ENCODE assay signal across 9 cellular contexts in the genomic region with DNA sequence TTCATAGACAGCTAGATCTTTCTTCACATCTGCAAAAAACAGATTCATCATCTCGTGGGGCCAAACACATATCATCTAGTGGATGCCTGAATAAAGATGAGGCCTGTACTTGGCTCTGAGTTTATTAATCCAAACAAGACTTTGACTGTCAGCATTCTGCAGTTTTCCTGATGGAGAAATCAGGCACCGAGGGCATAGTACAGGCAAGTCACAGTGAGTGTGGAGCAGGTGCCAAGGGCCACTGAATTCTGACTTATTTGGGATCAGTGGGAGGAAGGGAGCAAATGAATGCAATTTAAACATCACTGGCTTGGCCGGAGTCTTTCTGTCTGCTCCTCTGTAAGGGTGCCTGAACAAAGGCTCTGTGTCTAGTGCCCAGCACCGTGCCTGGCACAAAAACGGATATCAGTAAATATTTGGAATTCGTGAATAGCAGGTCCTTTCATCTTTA. TPM values are rescaled to one million over a fixed set of nuclear protein-coding genes. Genes with fewer than 3 reads are reported as not detected.
DNase-seq lines count a peak whose midpoint lies in the region; ATAC-seq, FAIRE-seq and TF ChIP-seq lines count a peak whose summit lies in the region.
"Had no signal": no experiment of that assay in that cellular context is flagged by ENCODE, and none has a peak within 500 bp of the region (broad histone marks: within the 10 kb centered on the region; RNA-seq: fewer than 3 reads in every experiment).

No MANE protein-coding gene starts in this region.

- no peaks in the 10 kb centered on the region for H3K27me3 ChIP-seq in small intestine (ENCODE audit: control insufficient read depth in 2 of 2, insufficient read depth in 2 of 2, low read length in 2 of 2)

- peaks cover 4 to 8% of the 10 kb centered on the region in 2 donors for H3K4me1 ChIP-seq in small intestine (ENCODE audit: control insufficient read depth in 2 of 2, insufficient read depth in 1 of 2, low read depth in 1 of 2, low read length in 1 of 2)

- POLR2A ChIA-PET in activated CD8-positive, alpha-beta T cell treated with anti-CD3 and anti-CD28 coated beads, Interleukin-2, amount 10 ng/mL, durations not matched to agents 7 days and 5 days (lab: Charles Lee): interaction anchor here (1.0 kb wide), 1 partner anchor 122 kb away, joined by 3 read pairs; a partner anchor contains a TSS

- H3K4me3 Mint-ChIP-seq in HFFc6: peak overlapping the region; percentile 95
- peak overlapping the region; percentile 86 for H3K4me3 Mint-ChIP-seq in activated CD8-positive, alpha-beta T cell treated with anti-CD3 and anti-CD28 coated beads, Interleukin-2, amount 10 ng/mL, durations not matched to agents 7 days and 5 days

- H3K27me3 Mint-ChIP-seq in HFFc6 (ENCODE audit: insufficient read depth): peaks cover 2% of the 10 kb centered on the region; the same call in 1 of the 2 replicates
- H3K27me3 Mint-ChIP-seq in activated CD8-positive, alpha-beta T cell treated with anti-CD3 and anti-CD28 coated beads, Interleukin-2, amount 10 ng/mL, durations not matched to agents 7 days and 5 days (ENCODE audit: low read depth): no peaks in the 10 kb centered on the region

- no peak for TF ChIP-seq CTCF in HFFc6 (IDR thresholded peaks at IDR 0.05)

- peaks cover 6% of the 10 kb centered on the region; the same call in 1 of the 2 replicates for H3K36me3 Mint-ChIP-seq in HFFc6 (ENCODE audit: low read depth)
- peaks cover 11% of the 10 kb centered on the region for H3K36me3 Mint-ChIP-seq in activated CD8-positive, alpha-beta T cell treated with anti-CD3 and anti-CD28 coated beads, Interleukin-2, amount 10 ng/mL, durations not matched to agents 7 days and 5 days (ENCODE audit: low read depth)

- DNase-seq in HFFc6 (no peak), small intestine (peak; percentile 79), NK-92 (lab: John Stamatoyannopoulos, UW; ENCODE audit: unreplicated experiment) (no peak), NCI-H2227 (lab: John Stamatoyannopoulos, UW; ENCODE audit: unreplicated experiment) (no peak), RPMI8226 (no peak)
- no peak for DNase-seq in activated CD8-positive, alpha-beta T cell treated with anti-CD3 and anti-CD28 coated beads, Interleukin-2, amount 10 ng/mL, durations not matched to agents 7 days and 5 days

- WGBS in small intestine, 3 donors: 3 to 6% (median 3%) methylated on average over 6 of the region's 6 CpGs

- CTCF ChIA-PET in activated CD8-positive, alpha-beta T cell treated with anti-CD3 and anti-CD28 coated beads, Interleukin-2, amount 10 ng/mL, durations not matched to agents 7 days and 5 days (lab: Charles Lee): interaction anchor here (1.0 to 2.1 kb wide), 8 partner anchors 8 to 208 kb away, joined by 3 to 6 read pairs (median 4); a partner anchor contains a TSS

- FAIRE-seq in small intestine (lab: Jason Lieb, UNC): no peak
- FAIRE-seq: TTC549 had no signal

- peaks cover 53% of the 10 kb centered on the region for H3K4me1 Mint-ChIP-seq in HFFc6 (ENCODE audit: low read depth)
- H3K4me1 Mint-ChIP-seq in activated CD8-positive, alpha-beta T cell treated with anti-CD3 and anti-CD28 coated beads, Interleukin-2, amount 10 ng/mL, durations not matched to agents 7 days and 5 days (ENCODE audit: low read depth): peaks cover 49% of the 10 kb centered on the region

- H3K9me3 ChIP-seq in small intestine (ENCODE audit: control insufficient read depth, low read depth): no peaks in the 10 kb centered on the region

- H3K4me3 ChIP-seq in iPS-11a (ENCODE audit: low read depth, low read length): peak overlapping the region; percentile 90
- H3K4me3 ChIP-seq in small intestine (ENCODE audit: low read depth in 1 of 2, low read length in 2 of 2): peak overlapping the region; percentile 72 to 93

- H3K9me3 Mint-ChIP-seq in HFFc6: peaks cover 6% of the 10 kb centered on the region; the same call in 1 of the 2 replicates
- H3K9me3 Mint-ChIP-seq in activated CD8-positive, alpha-beta T cell treated with anti-CD3 and anti-CD28 coated beads, Interleukin-2, amount 10 ng/mL, durations not matched to agents 7 days and 5 days (ENCODE audit: insufficient read depth): peaks cover 3% of the 10 kb centered on the region

- peak overlapping the region; percentile 98 for H3K27ac Mint-ChIP-seq in HFFc6
- peak overlapping the region; percentile 92 for H3K27ac Mint-ChIP-seq in activated CD8-positive, alpha-beta T cell treated with anti-CD3 and anti-CD28 coated beads, Interleukin-2, amount 10 ng/mL, durations not matched to agents 7 days and 5 days

- H3K27ac ChIP-seq in small intestine (ENCODE audit: low read depth in 1 of 2, low read length in 1 of 2): peak overlapping the region in 1 of 2 donors; percentile 55

- ATAC-seq in activated CD8-positive, alpha-beta T cell treated with anti-CD3 and anti-CD28 coated beads, Interleukin-2, amount 10 ng/mL, durations not matched to agents 7 days and 5 days: no peak
- no peak for ATAC-seq in GM18502 (IDR thresholded peaks at IDR 0.05; ENCODE audit: poor library complexity, unreplicated experiment)

- no peaks in the 10 kb centered on the region for H3K36me3 ChIP-seq in small intestine (ENCODE audit: control insufficient read depth in 2 of 2, insufficient read depth in 2 of 2, low read length in 2 of 2)

RNA-seq across cellular contexts. Expression of a gene that starts 1.0 kb away (rescaled TPM):
- 10 to 100 TPM; 31.6 to 35.9 (median 34.0) TPM for total RNA-seq in HFFc6 (2021; fragmentation: NEBNext Ultra II Directional; extraction: Animal tissue kit (Norgen Biotek cat#: 25700))
- total RNA-seq in activated CD8-positive, alpha-beta T cell treated with anti-CD3 and anti-CD28 coated beads, Interleukin-2, amount 10 ng/mL, durations not matched to agents 7 days and 5 days: 10 to 100 TPM; 48.1 to 48.4 TPM
- polyA plus RNA-seq in small intestine: 10 to 100 TPM; 16.8 to 38.6 (median 29.7) TPM
